ENCODE assay signal across 8 cellular contexts in genomic region chr2:127700527-127701192, GRCh38. TPM values are rescaled to one million over a fixed set of nuclear protein-coding genes. Genes with fewer than 3 reads are reported as not detected.
A peak's percentile ranks its signal among the peaks of the same experiment; 100 is the strongest.
DNase-seq lines count a peak whose midpoint lies in the region; ATAC-seq and TF ChIP-seq lines count a peak whose summit lies in the region.

No MANE protein-coding gene starts in this region.

- DNase-seq in activated CD4-positive, alpha-beta T cell treated with anti-CD3 and anti-CD28 coated beads for 36 hours: peak; percentile 47
- DNase-seq in activated CD4-positive, alpha-beta T cell treated with anti-CD3 and anti-CD28 coated beads, Interleukin-2, amount 50 U/mL, for 4 hours: no peak
- DNase-seq in H9: peak; percentile 90
- DNase-seq in LoVo (ENCODE audit: low spot score): peak; percentile 97
- peak; percentile 13 for DNase-seq in activated T-cell treated with anti-CD3 and anti-CD28 coated beads for 48 hours (ENCODE audit: low read depth)
- peak; percentile 75 for DNase-seq in Right ventricle myocardium superior
- no peak for DNase-seq in SK-N-DZ (ENCODE audit: low spot score)

- no peak overlapping the region for H3K23ac ChIP-seq in H9 (ENCODE audit: insufficient read length, low read depth, low read length)

- peaks cover 34% of the 10 kb centered on the region for H3K4me1 Mint-ChIP-seq in activated CD4-positive, alpha-beta T cell treated with anti-CD3 and anti-CD28 coated beads for 36 hours
- H3K4me1 Mint-ChIP-seq in H9: peaks cover 18 to 24% of the 10 kb centered on the region in 2 experiments

- peak overlapping the region; percentile 8 for H3K27ac ChIP-seq in H9 (ENCODE audit: insufficient read length, low read depth, low read length)
- H3K27ac ChIP-seq in parathyroid adenoma: peak overlapping the region; percentile 97

- no peak overlapping the region for H3T11ph ChIP-seq in H9 (ENCODE audit: low read length)

- no peaks in the 10 kb centered on the region for H3K36me3 ChIP-seq in parathyroid adenoma (ENCODE audit: control insufficient read depth, insufficient read depth, low read length)

- peak overlapping the region; percentile 95 for H3K27ac Mint-ChIP-seq in activated CD4-positive, alpha-beta T cell treated with anti-CD3 and anti-CD28 coated beads for 36 hours
- H3K27ac Mint-ChIP-seq in H9: peak overlapping the region; percentile 95 to 99 (median 96)

- H2BK120ac ChIP-seq in H9 (ENCODE audit: low read depth, low read length, poor library complexity, severe bottlenecking): no peak overlapping the region

- CTCF ChIA-PET in activated CD4-positive, alpha-beta T cell treated with anti-CD3 and anti-CD28 coated beads for 36 hours (lab: Charles Lee): interaction anchor here (1.6 to 1.8 kb wide), 2 partner anchors 109 to 111 kb away, joined by 4 to 5 read pairs; no protein-coding TSS in a partner anchor

- peaks cover 5% of the 10 kb centered on the region for H3K23me2 ChIP-seq in H9 (ENCODE audit: insufficient read length, low read depth, low read length, poor library complexity, severe bottlenecking)

- H2BK5ac ChIP-seq in H9 (ENCODE audit: insufficient read length, low read length): no peak overlapping the region

- H3K79me2 ChIP-seq in H9 (ENCODE audit: insufficient read depth, low read length) (peaks cover 3% of the 10 kb centered on the region; the same call in 1 of the 2 replicates), parathyroid adenoma (peaks cover 3% of the 10 kb centered on the region)

- H3K9me3 ChIP-seq in H9 (ENCODE audit: control insufficient read depth, low read depth, low read length): no peaks in the 10 kb centered on the region
- H3K9me3 ChIP-seq in parathyroid adenoma (ENCODE audit: control insufficient read depth, low read length): no peaks in the 10 kb centered on the region

- H3K4me2 ChIP-seq in H9 (ENCODE audit: insufficient read depth, insufficient read length, low read length): peak overlapping the region; percentile 62
- peak overlapping the region; percentile 66 for H3K4me2 ChIP-seq in parathyroid adenoma (ENCODE audit: low read length)

- H3K79me1 ChIP-seq in H9 (ENCODE audit: insufficient read depth, low read depth, low read length, poor library complexity, severe bottlenecking): no peaks in the 10 kb centered on the region

- WGBS in H9 (ENCODE audit: extremely low coverage, insufficient read length, low lambda C conversion rate): no CpG with 5 or more reads among the region's 17 CpGs

- no peak overlapping the region for H3K56ac ChIP-seq in H9 (ENCODE audit: insufficient read length, low read depth, low read length)

- no peaks in the 10 kb centered on the region for H3K27me3 ChIP-seq in H9 (ENCODE audit: insufficient read depth, low read length)
- H3K27me3 ChIP-seq in parathyroid adenoma (ENCODE audit: control insufficient read depth, insufficient read depth, low read length): no peaks in the 10 kb centered on the region

- POLR2A ChIA-PET in activated CD4-positive, alpha-beta T cell treated with anti-CD3 and anti-CD28 coated beads for 36 hours (lab: Charles Lee): no interaction called here

- no peak overlapping the region for H2BK15ac ChIP-seq in H9 (ENCODE audit: low read depth, low read length)

- H3K4me3 Mint-ChIP-seq in activated CD4-positive, alpha-beta T cell treated with anti-CD3 and anti-CD28 coated beads for 36 hours: peak overlapping the region; percentile 88
- peak overlapping the region; percentile 85 for H3K4me3 Mint-ChIP-seq in H9

- no peak overlapping the region for H3K14ac ChIP-seq in H9 (ENCODE audit: insufficient read depth, low read length)

- H3K36me3 Mint-ChIP-seq in activated CD4-positive, alpha-beta T cell treated with anti-CD3 and anti-CD28 coated beads for 36 hours (ENCODE audit: low read depth): peaks cover 27% of the 10 kb centered on the region
- H3K36me3 Mint-ChIP-seq in H9 (ENCODE audit: insufficient read depth in 1 of 3, low read depth in 3 of 3): peaks cover 0 to 26% (median 25%) of the 10 kb centered on the region in 3 experiments; a peak in 6 of 7 replicates

- H3K18ac ChIP-seq in H9 (ENCODE audit: insufficient read length, low read depth, low read length): peak overlapping the region; percentile 13

- H3K9ac ChIP-seq in H9 (ENCODE audit: extremely low read depth, insufficient read length, low read length) (peak overlapping the region; percentile 15), parathyroid adenoma (peak overlapping the region; percentile 75)

- no peak overlapping the region for H2BK20ac ChIP-seq in H9 (ENCODE audit: low read depth, low read length, poor library complexity, severe bottlenecking)

- intact Hi-C loops in activated CD4-positive, alpha-beta T cell treated with anti-CD3 and anti-CD28 coated beads for 36 hours (cut with DNase I, micrococcal nuclease): loop anchor here (1.0 to 5.0 kb wide), 9 partner anchors 53 to 392 kb away; partner anchors contain the start of genes GPR17 (in 1 of the 2), MAP3K2 (in 1 of the 2), UGGT1 (in 1 of the 2) and WDR33 (in 1 of the 2)
- intact Hi-C loops in Right ventricle myocardium superior (cut with DNase I): no loop called here

- no peak overlapping the region for H4K91ac ChIP-seq in H9 (ENCODE audit: insufficient read length, low read depth, low read length)

- H2AFZ ChIP-seq in H9 (ENCODE audit: low read length) (no peak overlapping the region), parathyroid adenoma (peak overlapping the region; percentile 100)

- TF ChIP-seq CTCF in H9 (conservative IDR thresholded peaks at IDR 0.05): no peak; the same call in 1 of the 3 replicates
- TF ChIP-seq CTCF in parathyroid adenoma (IDR thresholded peaks at IDR 0.05): no peak

- H3K4me1 ChIP-seq in H9 (ENCODE audit: insufficient read depth, low read length) (peaks cover 5% of the 10 kb centered on the region; the same call in 1 of the 2 replicates), parathyroid adenoma (no peaks in the 10 kb centered on the region)

- ATAC-seq in activated CD4-positive, alpha-beta T cell treated with anti-CD3 and anti-CD28 coated beads for 36 hours: peak; percentile 5
- ATAC-seq in Right ventricle myocardium superior (ENCODE audit: poor library complexity): peak; percentile 27

- peak overlapping the region; percentile 66 for H3K4me3 ChIP-seq in parathyroid adenoma (ENCODE audit: low read depth, low read length)

- H3K9me3 Mint-ChIP-seq in activated CD4-positive, alpha-beta T cell treated with anti-CD3 and anti-CD28 coated beads for 36 hours (ENCODE audit: low read depth): no peaks in the 10 kb centered on the region
- H3K9me3 Mint-ChIP-seq in H9: peaks cover 0 to 4% of the 10 kb centered on the region in 2 experiments; a peak in 1 of 5 replicates

- H4K20me1 ChIP-seq in H9 (ENCODE audit: control insufficient read depth, insufficient read depth, insufficient read length): no peaks in the 10 kb centered on the region

- H2BK12ac ChIP-seq in H9 (ENCODE audit: insufficient read length, low read depth, low read length): no peak overlapping the region

- no peak overlapping the region for H4K8ac ChIP-seq in H9 (replicated peaks; ENCODE audit: insufficient read length, low read depth, low read length)

- no peak overlapping the region for H2AK5ac ChIP-seq in H9 (ENCODE audit: insufficient read length, low read length)

- H3K27me3 Mint-ChIP-seq in activated CD4-positive, alpha-beta T cell treated with anti-CD3 and anti-CD28 coated beads for 36 hours: no peaks in the 10 kb centered on the region
- peaks cover 14% of the 10 kb centered on the region for H3K27me3 Mint-ChIP-seq in H9 (ENCODE audit: low read depth)

- no peak overlapping the region for H3K4ac ChIP-seq in H9 (ENCODE audit: low read depth, low read length)

- no peak overlapping the region for H4K5ac ChIP-seq in H9 (ENCODE audit: insufficient read length, low read depth, low read length)

RNA-seq across cellular contexts. Expression of gene SFT2D3, which starts 0.6 kb away (rescaled TPM):
- 1 to 10 TPM; 2.8 to 3.1 TPM for total RNA-seq in activated CD4-positive, alpha-beta T cell treated with anti-CD3 and anti-CD28 coated beads for 36 hours
- total RNA-seq in H9 (2021): 4.7 and 5.0 TPM in 2 replicates
- 3.2 TPM for total RNA-seq in Right ventricle myocardium superior
- 13.7 and 16.2 TPM in 2 replicates for polyA plus RNA-seq in SK-N-DZ (2014; cell fraction: cytosol; rRNA removed)
- polyA plus RNA-seq in SK-N-DZ (2014; cell fraction: nucleus; rRNA removed): 10.8 and 12.8 TPM in 2 replicates

RNA-seq across cellular contexts. Expression of gene LIMS2, which starts 25.3 kb away (rescaled TPM):
- total RNA-seq in activated CD4-positive, alpha-beta T cell treated with anti-CD3 and anti-CD28 coated beads for 36 hours: 10 to 100 TPM; 16.4 to 19.3 TPM
- total RNA-seq in H9 (2021) (5.7 and 5.9 TPM in 2 replicates), Right ventricle myocardium superior (237 TPM)
- polyA plus RNA-seq in SK-N-DZ (2014; cell fraction: cytosol; rRNA removed): 4.7 and 7.0 TPM in 2 replicates
- 1.4 and 1.9 TPM in 2 replicates for polyA plus RNA-seq in SK-N-DZ (2014; cell fraction: nucleus; rRNA removed)

RNA-seq across cellular contexts. Expression of gene GPR17, which starts 54.7 kb away (rescaled TPM):
- total RNA-seq in activated CD4-positive, alpha-beta T cell treated with anti-CD3 and anti-CD28 coated beads for 36 hours: not detected
- 0.35 TPM in 1 of 2 replicates, not detected in the other for total RNA-seq in H9 (2021)
- not detected for total RNA-seq in Right ventricle myocardium superior
- not detected in 2 replicates for polyA plus RNA-seq in SK-N-DZ (2014; cell fraction: cytosol; rRNA removed)
- not detected in 2 replicates for polyA plus RNA-seq in SK-N-DZ (2014; cell fraction: nucleus; rRNA removed)

Comparison
In these comparisons a context has a peak if more than half of its experiments do, and no peak if none do; other contexts are left out.
1. DNase-seq: peak in activated CD4-positive, alpha-beta T cell treated with anti-CD3 and anti-CD28 coated beads for 36 hours (single experiment), H9 (single experiment), LoVo (single experiment), activated T-cell treated with anti-CD3 and anti-CD28 coated beads for 48 hours (single experiment) and Right ventricle myocardium superior (single experiment); none in activated CD4-positive, alpha-beta T cell treated with anti-CD3 and anti-CD28 coated beads, Interleukin-2, amount 50 U/mL, for 4 hours (0 of 2) and SK-N-DZ (single experiment).
2. RNA of gene LIMS2, which starts 25.3 kb away (total RNA-seq): 237 TPM in Right ventricle myocardium superior (single experiment); 16.4 to 19.3 TPM in activated CD4-positive, alpha-beta T cell treated with anti-CD3 and anti-CD28 coated beads for 36 hours and 5.7 to 5.9 TPM in H9; every median in the first group is over 10 times any median in the second.